In genomic region chr1:89671775-89672488, GRCh38 we compare ENCODE assay signal across 1 cellular context.
TF ChIP-seq lines count a peak whose summit lies in the region.

No MANE protein-coding gene starts in this region.

TF ChIP-seq in GM23338, 12 proteins besides CTCF, POLR2A, EP300 and RAD21 (continued from another document):
- TF ChIP-seq ZNF462 (CRISPR knock-in tag; IDR thresholded peaks at IDR 0.05) (no peak), EZH2 (IDR thresholded peaks at IDR 0.05; ENCODE audit: low read depth, unreplicated experiment) (no peak), ZNF331 (CRISPR knock-in tag; IDR thresholded peaks at IDR 0.05; ENCODE audit: low read depth) (no peak), CREB1 (CRISPR knock-in tag; IDR thresholded peaks at IDR 0.05; ENCODE audit: low read depth) (no peak), REST (IDR thresholded peaks at IDR 0.05; ENCODE audit: unreplicated experiment) (no peak), NANOG (IDR thresholded peaks at IDR 0.05; ENCODE audit: borderline replicate concordance) (no peak), ZNF114 (CRISPR knock-in tag; IDR thresholded peaks at IDR 0.05) (no peak)
TF ChIP-seq in GM23338: peak in this region for 0.
